ENCODE assay signal across 1 cellular context in genomic region chr21:46459024-46459355, GRCh38.
A peak's percentile ranks its signal among the peaks of the same experiment; 100 is the strongest.
TF ChIP-seq lines count a peak whose summit lies in the region.

No MANE protein-coding gene starts in this region.

TF ChIP-seq in HEK293, 187 proteins besides CTCF, POLR2A, EP300 and RAD21 (continued from another document):
- TF ChIP-seq ZNF221 (tag by site-specific recombination; IDR thresholded peaks at IDR 0.05; ENCODE audit: borderline replicate concordance) (no peak), ZNF548 (tag by site-specific recombination; IDR thresholded peaks at IDR 0.05) (no peak), ZBTB6 (tag by site-specific recombination; IDR thresholded peaks at IDR 0.05) (peak; percentile 30; the same call in 1 of the 2 replicates), ZFP41 (tag by site-specific recombination; IDR thresholded peaks at IDR 0.05; ENCODE audit: borderline replicate concordance) (no peak), ZNF423 (tag by site-specific recombination; IDR thresholded peaks at IDR 0.05) (0 out of 2 replicates have a peak, but pooled peaks have one; percentile 18), ZNF747 (tag by site-specific recombination; IDR thresholded peaks at IDR 0.05) (no peak), ZNF48 (tag by site-specific recombination; IDR thresholded peaks at IDR 0.05) (no peak), RBAK (tag by site-specific recombination; IDR thresholded peaks at IDR 0.05) (no peak), ZNF791 (tag by site-specific recombination; IDR thresholded peaks at IDR 0.05) (no peak), ZNF354C (tag by site-specific recombination; IDR thresholded peaks at IDR 0.05; ENCODE audit: borderline replicate concordance, low read depth) (no peak), ZNF157 (tag by site-specific recombination; IDR thresholded peaks at IDR 0.05) (no peak), BCL11B (tag by site-specific recombination; IDR thresholded peaks at IDR 0.05; ENCODE audit: low read depth) (no peak), ZNF324 (tag by site-specific recombination; IDR thresholded peaks at IDR 0.05) (no peak), ZNF645 (tag by site-specific recombination; IDR thresholded peaks at IDR 0.05) (no peak), TCF7L2 (IDR thresholded peaks at IDR 0.05; ENCODE audit: borderline replicate concordance, low read depth, low read length) (no peak), ZNF596 (tag by site-specific recombination; IDR thresholded peaks at IDR 0.05) (no peak), ZBTB8A (tag by site-specific recombination; IDR thresholded peaks at IDR 0.05) (no peak), ZNF133 (tag by site-specific recombination; IDR thresholded peaks at IDR 0.05) (no peak), GLIS2 (tag by site-specific recombination; IDR thresholded peaks at IDR 0.05) (peak; percentile 44; the same call in 1 of the 2 replicates), KLF9 (tag by site-specific recombination; IDR thresholded peaks at IDR 0.05; ENCODE audit: low read depth) (peak; percentile 52), ZNF830 (tag by site-specific recombination; IDR thresholded peaks at IDR 0.05; ENCODE audit: low read depth) (no peak), ZNF335 (tag by site-specific recombination; conservative IDR thresholded peaks at IDR 0.05) (no peak), MZF1 (tag by site-specific recombination; IDR thresholded peaks at IDR 0.05; ENCODE audit: borderline replicate concordance) (no peak), WT1 (tag by site-specific recombination; IDR thresholded peaks at IDR 0.05) (no peak), ZNF549 (tag by site-specific recombination; IDR thresholded peaks at IDR 0.05) (no peak), ZNF473 (tag by site-specific recombination; IDR thresholded peaks at IDR 0.05) (no peak), ZNF266 (tag by site-specific recombination; IDR thresholded peaks at IDR 0.05; ENCODE audit: low read depth) (no peak), ZNF184 (tag by site-specific recombination; IDR thresholded peaks at IDR 0.05) (0 out of 2 replicates have a peak, but pooled peaks have one; percentile 47), ZNF544 (tag by site-specific recombination; IDR thresholded peaks at IDR 0.05) (no peak), ZNF660 (tag by site-specific recombination; IDR thresholded peaks at IDR 0.05) (peak; percentile 11; the same call in 1 of the 2 replicates), TRIM28 (IDR thresholded peaks at IDR 0.05; ENCODE audit: borderline replicate concordance, low read length) (no peak), ZIC2 (tag by site-specific recombination; IDR thresholded peaks at IDR 0.05) (no peak), ZNF416 (tag by site-specific recombination; IDR thresholded peaks at IDR 0.05) (no peak), ZBTB1 (tag by site-specific recombination; IDR thresholded peaks at IDR 0.05) (no peak), ZNF239 (tag by site-specific recombination; IDR thresholded peaks at IDR 0.05) (no peak), IKZF3 (tag by site-specific recombination; IDR thresholded peaks at IDR 0.05) (no peak), ZNF23 (tag by site-specific recombination; IDR thresholded peaks at IDR 0.05; ENCODE audit: borderline replicate concordance) (no peak), ZNF571 (tag by site-specific recombination; IDR thresholded peaks at IDR 0.05) (no peak), MYNN (tag by site-specific recombination; IDR thresholded peaks at IDR 0.05; ENCODE audit: borderline replicate concordance) (no peak), ZNF426 (tag by site-specific recombination; IDR thresholded peaks at IDR 0.05) (no peak), ZNF600 (tag by site-specific recombination; IDR thresholded peaks at IDR 0.05) (peak; percentile 71), MEIS1 (CRISPR knock-in tag; IDR thresholded peaks at IDR 0.05; ENCODE audit: borderline replicate concordance) (no peak), ZNF626 (tag by site-specific recombination; IDR thresholded peaks at IDR 0.05) (no peak), YY2 (tag by site-specific recombination; IDR thresholded peaks at IDR 0.05) (no peak), ZNF391 (tag by site-specific recombination; IDR thresholded peaks at IDR 0.05; ENCODE audit: borderline replicate concordance, low read depth) (no peak), ZNF792 (tag by site-specific recombination; IDR thresholded peaks at IDR 0.05) (no peak), ZNF624 (tag by site-specific recombination; IDR thresholded peaks at IDR 0.05) (no peak), ZXDB (tag by site-specific recombination; IDR thresholded peaks at IDR 0.05) (no peak)
- TF ChIP-seq, protein P1, sequence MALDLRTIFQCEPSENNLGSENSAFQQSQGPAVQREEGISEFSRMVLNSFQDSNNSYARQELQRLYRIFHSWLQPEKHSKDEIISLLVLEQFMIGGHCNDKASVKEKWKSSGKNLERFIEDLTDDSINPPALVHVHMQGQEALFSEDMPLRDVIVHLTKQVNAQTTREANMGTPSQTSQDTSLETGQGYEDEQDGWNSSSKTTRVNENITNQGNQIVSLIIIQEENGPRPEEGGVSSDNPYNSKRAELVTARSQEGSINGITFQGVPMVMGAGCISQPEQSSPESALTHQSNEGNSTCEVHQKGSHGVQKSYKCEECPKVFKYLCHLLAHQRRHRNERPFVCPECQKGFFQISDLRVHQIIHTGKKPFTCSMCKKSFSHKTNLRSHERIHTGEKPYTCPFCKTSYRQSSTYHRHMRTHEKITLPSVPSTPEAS (tag by site-specific recombination; IDR thresholded peaks at IDR 0.05) = no peak
- TF ChIP-seq, protein P2, sequence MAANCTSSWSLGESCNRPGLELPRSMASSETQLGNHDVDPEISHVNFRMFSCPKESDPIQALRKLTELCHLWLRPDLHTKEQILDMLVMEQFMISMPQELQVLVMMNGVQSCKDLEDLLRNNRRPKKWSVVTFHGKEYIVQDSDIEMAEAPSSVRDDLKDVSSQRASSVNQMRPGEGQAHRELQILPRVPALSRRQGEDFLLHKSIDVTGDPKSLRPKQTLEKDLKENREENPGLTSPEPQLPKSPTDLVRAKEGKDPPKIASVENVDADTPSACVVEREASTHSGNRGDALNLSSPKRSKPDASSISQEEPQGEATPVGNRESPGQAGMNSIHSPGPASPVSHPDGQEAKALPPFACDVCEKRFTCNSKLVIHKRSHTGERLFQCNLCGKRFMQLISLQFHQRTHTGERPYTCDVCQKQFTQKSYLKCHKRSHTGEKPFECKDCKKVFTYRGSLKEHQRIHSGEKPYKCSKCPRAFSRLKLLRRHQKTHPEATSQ (tag by site-specific recombination; IDR thresholded peaks at IDR 0.05) = peak; percentile 91
- TF ChIP-seq, protein P3, sequence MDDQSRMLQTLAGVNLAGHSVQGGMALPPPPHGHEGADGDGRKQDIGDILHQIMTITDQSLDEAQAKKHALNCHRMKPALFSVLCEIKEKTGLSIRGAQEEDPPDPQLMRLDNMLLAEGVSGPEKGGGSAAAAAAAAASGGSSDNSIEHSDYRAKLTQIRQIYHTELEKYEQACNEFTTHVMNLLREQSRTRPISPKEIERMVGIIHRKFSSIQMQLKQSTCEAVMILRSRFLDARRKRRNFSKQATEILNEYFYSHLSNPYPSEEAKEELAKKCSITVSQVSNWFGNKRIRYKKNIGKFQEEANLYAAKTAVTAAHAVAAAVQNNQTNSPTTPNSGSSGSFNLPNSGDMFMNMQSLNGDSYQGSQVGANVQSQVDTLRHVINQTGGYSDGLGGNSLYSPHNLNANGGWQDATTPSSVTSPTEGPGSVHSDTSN (CRISPR knock-in tag; IDR thresholded peaks at IDR 0.05) = no peak; the same call in 1 of the 2 replicates
- TF ChIP-seq, protein P4, sequence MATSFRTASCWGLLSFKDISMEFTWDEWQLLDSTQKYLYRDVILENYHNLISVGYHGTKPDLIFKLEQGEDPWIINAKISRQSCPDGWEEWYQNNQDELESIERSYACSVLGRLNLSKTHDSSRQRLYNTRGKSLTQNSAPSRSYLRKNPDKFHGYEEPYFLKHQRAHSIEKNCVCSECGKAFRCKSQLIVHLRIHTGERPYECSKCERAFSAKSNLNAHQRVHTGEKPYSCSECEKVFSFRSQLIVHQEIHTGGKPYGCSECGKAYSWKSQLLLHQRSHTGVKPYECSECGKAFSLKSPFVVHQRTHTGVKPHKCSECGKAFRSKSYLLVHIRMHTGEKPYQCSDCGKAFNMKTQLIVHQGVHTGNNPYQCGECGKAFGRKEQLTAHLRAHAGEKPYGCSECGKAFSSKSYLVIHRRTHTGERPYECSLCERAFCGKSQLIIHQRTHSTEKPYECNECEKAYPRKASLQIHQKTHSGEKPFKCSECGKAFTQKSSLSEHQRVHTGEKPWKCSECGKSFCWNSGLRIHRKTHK (tag by site-specific recombination; IDR thresholded peaks at IDR 0.05) = no peak
- TF ChIP-seq, protein P5, sequence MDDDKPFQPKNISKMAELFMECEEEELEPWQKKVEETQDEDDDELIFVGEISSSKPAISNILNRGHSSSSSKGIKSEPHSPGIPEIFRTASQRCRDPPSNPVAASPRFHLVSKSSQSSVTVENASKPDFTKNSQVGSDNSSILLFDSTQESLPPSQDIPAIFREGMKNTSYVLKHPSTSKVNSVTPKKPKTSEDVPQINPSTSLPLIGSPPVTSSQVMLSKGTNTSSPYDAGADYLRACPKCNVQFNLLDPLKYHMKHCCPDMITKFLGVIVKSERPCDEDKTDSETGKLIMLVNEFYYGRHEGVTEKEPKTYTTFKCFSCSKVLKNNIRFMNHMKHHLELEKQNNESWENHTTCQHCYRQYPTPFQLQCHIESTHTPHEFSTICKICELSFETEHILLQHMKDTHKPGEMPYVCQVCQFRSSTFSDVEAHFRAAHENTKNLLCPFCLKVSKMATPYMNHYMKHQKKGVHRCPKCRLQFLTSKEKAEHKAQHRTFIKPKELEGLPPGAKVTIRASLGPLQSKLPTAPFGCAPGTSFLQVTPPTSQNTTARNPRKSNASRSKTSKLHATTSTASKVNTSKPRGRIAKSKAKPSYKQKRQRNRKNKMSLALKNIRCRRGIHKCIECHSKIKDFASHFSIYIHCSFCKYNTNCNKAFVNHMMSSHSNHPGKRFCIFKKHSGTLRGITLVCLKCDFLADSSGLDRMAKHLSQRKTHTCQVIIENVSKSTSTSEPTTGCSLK (tag by site-specific recombination; IDR thresholded peaks at IDR 0.05) = no peak
- TF ChIP-seq, protein P6, sequence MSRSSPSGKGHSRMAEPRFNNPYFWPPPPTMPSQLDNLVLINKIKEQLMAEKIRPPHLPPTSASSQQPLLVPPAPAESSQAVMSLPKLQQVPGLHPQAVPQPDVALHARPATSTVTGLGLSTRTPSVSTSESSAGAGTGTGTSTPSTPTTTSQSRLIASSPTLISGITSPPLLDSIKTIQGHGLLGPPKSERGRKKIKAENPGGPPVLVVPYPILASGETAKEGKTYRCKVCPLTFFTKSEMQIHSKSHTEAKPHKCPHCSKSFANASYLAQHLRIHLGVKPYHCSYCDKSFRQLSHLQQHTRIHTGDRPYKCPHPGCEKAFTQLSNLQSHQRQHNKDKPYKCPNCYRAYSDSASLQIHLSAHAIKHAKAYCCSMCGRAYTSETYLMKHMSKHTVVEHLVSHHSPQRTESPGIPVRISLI (tag by site-specific recombination; IDR thresholded peaks at IDR 0.05) = no peak
- TF ChIP-seq, protein P7, sequence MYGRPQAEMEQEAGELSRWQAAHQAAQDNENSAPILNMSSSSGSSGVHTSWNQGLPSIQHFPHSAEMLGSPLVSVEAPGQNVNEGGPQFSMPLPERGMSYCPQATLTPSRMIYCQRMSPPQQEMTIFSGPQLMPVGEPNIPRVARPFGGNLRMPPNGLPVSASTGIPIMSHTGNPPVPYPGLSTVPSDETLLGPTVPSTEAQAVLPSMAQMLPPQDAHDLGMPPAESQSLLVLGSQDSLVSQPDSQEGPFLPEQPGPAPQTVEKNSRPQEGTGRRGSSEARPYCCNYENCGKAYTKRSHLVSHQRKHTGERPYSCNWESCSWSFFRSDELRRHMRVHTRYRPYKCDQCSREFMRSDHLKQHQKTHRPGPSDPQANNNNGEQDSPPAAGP (tag by site-specific recombination; IDR thresholded peaks at IDR 0.05) = peak; percentile 13; the same call in 1 of the 2 replicates
- TF ChIP-seq, protein P8, sequence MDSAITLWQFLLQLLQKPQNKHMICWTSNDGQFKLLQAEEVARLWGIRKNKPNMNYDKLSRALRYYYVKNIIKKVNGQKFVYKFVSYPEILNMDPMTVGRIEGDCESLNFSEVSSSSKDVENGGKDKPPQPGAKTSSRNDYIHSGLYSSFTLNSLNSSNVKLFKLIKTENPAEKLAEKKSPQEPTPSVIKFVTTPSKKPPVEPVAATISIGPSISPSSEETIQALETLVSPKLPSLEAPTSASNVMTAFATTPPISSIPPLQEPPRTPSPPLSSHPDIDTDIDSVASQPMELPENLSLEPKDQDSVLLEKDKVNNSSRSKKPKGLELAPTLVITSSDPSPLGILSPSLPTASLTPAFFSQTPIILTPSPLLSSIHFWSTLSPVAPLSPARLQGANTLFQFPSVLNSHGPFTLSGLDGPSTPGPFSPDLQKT (IDR thresholded peaks at IDR 0.05; ENCODE audit: borderline replicate concordance, low read depth, low read length) = no peak
- TF ChIP-seq, protein P9, sequence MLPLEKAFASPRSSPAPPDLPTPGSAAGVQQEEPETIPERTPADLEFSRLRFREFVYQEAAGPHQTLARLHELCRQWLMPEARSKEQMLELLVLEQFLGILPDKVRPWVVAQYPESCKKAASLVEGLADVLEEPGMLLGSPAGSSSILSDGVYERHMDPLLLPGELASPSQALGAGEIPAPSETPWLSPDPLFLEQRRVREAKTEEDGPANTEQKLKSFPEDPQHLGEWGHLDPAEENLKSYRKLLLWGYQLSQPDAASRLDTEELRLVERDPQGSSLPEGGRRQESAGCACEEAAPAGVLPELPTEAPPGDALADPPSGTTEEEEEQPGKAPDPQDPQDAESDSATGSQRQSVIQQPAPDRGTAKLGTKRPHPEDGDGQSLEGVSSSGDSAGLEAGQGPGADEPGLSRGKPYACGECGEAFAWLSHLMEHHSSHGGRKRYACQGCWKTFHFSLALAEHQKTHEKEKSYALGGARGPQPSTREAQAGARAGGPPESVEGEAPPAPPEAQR (tag by site-specific recombination; IDR thresholded peaks at IDR 0.05) = no peak
